7 cellular contexts compared by ENCODE assay signal in the genomic region with DNA sequence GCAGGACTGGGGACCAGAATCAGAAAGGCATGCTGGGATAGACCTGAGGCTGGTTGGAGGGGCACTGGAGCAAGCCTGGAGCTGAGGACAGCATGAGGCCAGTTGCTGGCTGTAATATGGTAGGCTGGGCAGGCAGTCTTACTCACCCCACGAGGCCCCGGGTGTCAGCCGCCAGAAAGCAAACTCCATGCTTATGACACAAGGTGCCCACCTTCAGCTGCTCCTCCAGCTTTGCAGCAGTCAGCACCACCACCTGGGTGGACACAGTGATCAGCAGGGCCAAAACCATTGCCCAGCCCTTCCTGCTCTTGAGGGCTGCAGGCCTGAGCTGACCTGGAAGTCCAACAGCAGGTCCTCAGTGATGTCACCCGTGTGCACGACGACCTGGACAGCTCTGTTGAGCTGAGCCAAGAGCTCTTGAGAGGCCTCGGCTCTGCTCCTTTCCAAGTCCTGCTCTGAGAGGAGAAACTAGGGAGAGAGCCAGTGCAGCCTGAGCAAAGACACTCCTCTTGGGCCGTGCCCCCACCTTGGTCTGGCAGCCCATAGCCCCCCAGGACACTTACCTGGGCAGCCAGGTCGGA. TPM values are rescaled to one million over a fixed set of nuclear protein-coding genes. Genes with fewer than 3 reads are reported as not detected.
DNase-seq lines count a peak whose midpoint lies in the region; ATAC-seq, FAIRE-seq and TF ChIP-seq lines count a peak whose summit lies in the region.
"Had no signal": no experiment of that assay in that cellular context is flagged by ENCODE, and none has a peak within 500 bp of the region (broad histone marks: within the 10 kb centered on the region; RNA-seq: fewer than 3 reads in every experiment).

No MANE protein-coding gene starts in this region.

- DNase-seq in Panc1 (ENCODE audit: low read depth, low spot score) (no peak), small intestine (peak; percentile 45), MV-4-11 (lab: John Stamatoyannopoulos, UW) (no peak)
- DNase-seq: GOT3 had no signal

- CTCF ChIA-PET in Panc1 (lab: Charles Lee) = interaction anchor here (1.2 kb wide), 1 partner anchor 28 kb away, joined by 3 read pairs; no protein-coding TSS in a partner anchor

- H3K36me3 ChIP-seq in Panc1 (ENCODE audit: control insufficient read depth, insufficient read depth, low read length) (no peaks in the 10 kb centered on the region), esophagus (ENCODE audit: control insufficient read depth in 2 of 2, insufficient read depth in 2 of 2, low read length in 1 of 2) (peaks cover 15 to 25% of the 10 kb centered on the region in 2 donors), small intestine (ENCODE audit: control insufficient read depth in 2 of 2, insufficient read depth in 2 of 2, low read length in 2 of 2) (peaks cover 0 to 2% of the 10 kb centered on the region in 2 donors)

- no peak for TF ChIP-seq CTCF in Panc1 (IDR thresholded peaks at IDR 0.05)

- 26 to 37% methylated on average over 9 of the region's 9 CpGs for WGBS in esophagus, 2 donors
- WGBS in small intestine, 3 donors = 18 to 28% (median 27%) methylated on average over 9 of the region's 9 CpGs

- POLR2A ChIA-PET in Panc1 (lab: Charles Lee) = no interaction called here

- intact Hi-C loops in Panc1 (cut with micrococcal nuclease; ENCODE audit: unreplicated experiment) = no loop called here

- in situ Hi-C loops in Panc1 (cut with HindIII; ENCODE audit: low pct_unique_long_range_greater_than_20kb, low sequenced_read_pairs) = no loop called here

- H3K27ac ChIP-seq in Panc1 (ENCODE audit: low read length) = no peak overlapping the region
- peak overlapping the region; percentile 50 to 86 for H3K27ac ChIP-seq in esophagus (ENCODE audit: low read depth in 2 of 2, low read length in 1 of 2)
- H3K27ac ChIP-seq in small intestine (ENCODE audit: low read depth in 1 of 2, low read length in 1 of 2) = peak overlapping the region; percentile 80 to 96

- H3K4me1 ChIP-seq in Panc1 (ENCODE audit: control insufficient read depth, insufficient read depth, low read length) = no peaks in the 10 kb centered on the region
- H3K4me1 ChIP-seq in esophagus (ENCODE audit: control insufficient read depth in 2 of 2, insufficient read depth in 2 of 2, low read length in 1 of 2) = peaks cover 11 to 15% of the 10 kb centered on the region in 2 donors
- H3K4me1 ChIP-seq in small intestine (ENCODE audit: control insufficient read depth in 2 of 2, insufficient read depth in 1 of 2, low read depth in 1 of 2, low read length in 1 of 2) = peaks cover 0 to 2% of the 10 kb centered on the region in 2 donors

- ATAC-seq in Panc1 (peak; percentile 30; the same call in 1 of the 2 replicates), HG03097 (IDR thresholded peaks at IDR 0.05; ENCODE audit: low FRiP score, unreplicated experiment) (no peak), HG02610 (IDR thresholded peaks at IDR 0.05; ENCODE audit: unreplicated experiment) (no peak)

- H3K9me3 ChIP-seq in Panc1 (ENCODE audit: control insufficient read depth, insufficient read depth, low read depth, low read length) (no peaks in the 10 kb centered on the region), esophagus (ENCODE audit: control insufficient read depth in 2 of 2, insufficient read depth in 1 of 2, low read depth in 1 of 2, low read length in 1 of 2) (no peaks in the 10 kb centered on the region), small intestine (ENCODE audit: control insufficient read depth, low read depth) (no peaks in the 10 kb centered on the region)

- FAIRE-seq in small intestine (lab: Jason Lieb, UNC) = no peak

- BruUV-seq in Panc1 (replicated peaks; lab: Mats Ljungman, UMichigan) = no TSS peak

- no peak overlapping the region; a peak in 2 of 4 replicates for H3K4me3 ChIP-seq in Panc1 (ENCODE audit: low read depth in 2 of 2, low read length in 2 of 2)
- peak overlapping the region; percentile 43 to 67 for H3K4me3 ChIP-seq in esophagus (ENCODE audit: low read depth in 1 of 2, low read length in 2 of 2)
- peak overlapping the region; percentile 60 for H3K4me3 ChIP-seq in small intestine (ENCODE audit: low read depth in 1 of 2, low read length in 2 of 2)

- no peaks in the 10 kb centered on the region for H3K27me3 ChIP-seq in Panc1 (ENCODE audit: control insufficient read depth, insufficient read depth, low read length)
- H3K27me3 ChIP-seq in esophagus (ENCODE audit: control insufficient read depth in 1 of 2, insufficient read depth in 2 of 2, low read length in 2 of 2) = no peaks in the 10 kb centered on the region
- no peaks in the 10 kb centered on the region for H3K27me3 ChIP-seq in small intestine (ENCODE audit: control insufficient read depth in 2 of 2, insufficient read depth in 2 of 2, low read length in 2 of 2)

RNA-seq across cellular contexts. Expression of a gene that starts 0.7 kb away (rescaled TPM):
- total RNA-seq in Panc1 (2021; ENCODE audit: unreplicated experiment) = 12.5 TPM
- 6.9 TPM for polyA plus RNA-seq in Panc1 (2012; ENCODE audit: insufficient read length)
- polyA plus RNA-seq in esophagus (10 to 100 TPM; 24.1 to 54.3 TPM), small intestine (100 to 1,000 TPM in 1 of 3 donors, 10 to 100 TPM in 2; 52.1 to 160 (median 86.5) TPM)

RNA-seq across cellular contexts. Expression of a gene that starts 9.9 kb away (rescaled TPM):
- 2.2 TPM for total RNA-seq in Panc1 (2021; ENCODE audit: unreplicated experiment)
- 2.8 TPM for polyA plus RNA-seq in Panc1 (2012; ENCODE audit: insufficient read length)
- polyA plus RNA-seq in esophagus (10 to 100 TPM; 26.3 to 28.4 TPM), small intestine (1 to 10 TPM in 2 of 3 donors, under 1 TPM in 1; 0.67 to 2.9 (median 2.2) TPM)

RNA-seq across cellular contexts. Expression of a gene that starts 13.3 kb away (rescaled TPM):
- not detected for total RNA-seq in Panc1 (2021; ENCODE audit: unreplicated experiment)
- 0.24 TPM for polyA plus RNA-seq in Panc1 (2012; ENCODE audit: insufficient read length)
- polyA plus RNA-seq in esophagus (under 1 TPM in 1 of 2 donors, not detected in 1; 0.04 TPM), small intestine (under 1 TPM in 1 of 3 donors, not detected in 2; 0.15 TPM)

RNA-seq across cellular contexts. Expression of a gene that starts 26.7 kb away (rescaled TPM):
- 39.8 TPM for total RNA-seq in Panc1 (2021; ENCODE audit: unreplicated experiment)
- 38.4 TPM for polyA plus RNA-seq in Panc1 (2012; ENCODE audit: insufficient read length)
- polyA plus RNA-seq in esophagus (10 to 100 TPM; 11.5 to 14.1 TPM), small intestine (10 to 100 TPM; 14.8 to 21.3 (median 15.1) TPM)

RNA-seq across cellular contexts. Expression of a gene that starts 43.4 kb away (rescaled TPM):
- total RNA-seq in Panc1 (2021; ENCODE audit: unreplicated experiment) = 18.5 TPM
- polyA plus RNA-seq in Panc1 (2012; ENCODE audit: insufficient read length) = 8.2 TPM
- 1 to 10 TPM; 4.1 to 4.3 TPM for polyA plus RNA-seq in esophagus
- polyA plus RNA-seq in small intestine = 1 to 10 TPM; 1.4 to 8.1 (median 3.4) TPM

Comparison
In these comparisons a context has a peak if more than half of its experiments do, and no peak if none do; other contexts are left out.
1. H3K4me3 ChIP-seq: peak in esophagus (2 of 2) and small intestine (2 of 2); none in Panc1 (0 of 2).
2. RNA of a gene that starts 9.9 kb away (polyA plus RNA-seq): 26.3 to 28.4 TPM in esophagus; 0.67 to 2.9 TPM in small intestine; every median in the first group is over 4 times any median in the second.